In the genomic region with DNA sequence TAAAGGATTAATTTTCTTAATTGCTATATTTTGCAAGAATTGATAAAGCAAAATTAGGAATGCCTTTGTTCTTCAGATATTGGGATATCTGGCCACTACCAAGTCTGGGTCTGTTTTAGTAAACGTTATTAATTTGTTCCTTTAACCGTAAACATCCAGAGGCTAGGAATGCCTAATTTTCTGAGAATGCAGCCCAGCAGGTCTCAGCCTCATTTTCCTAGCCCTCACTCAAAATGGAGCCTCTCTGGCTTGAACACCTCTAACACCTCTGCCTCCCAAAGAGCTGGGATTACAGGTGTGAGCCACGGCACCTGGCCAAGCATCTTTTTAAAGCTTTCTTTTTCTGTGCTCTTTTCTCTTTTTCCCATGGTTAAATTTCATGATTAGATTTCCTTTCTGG, we compare ENCODE assay signal across 37 cellular contexts.
"Had no signal": no experiment of that assay in that cellular context is flagged by ENCODE, and none has a peak within 500 bp of the region (broad histone marks: within the 10 kb centered on the region; RNA-seq: fewer than 3 reads in every experiment).

No MANE protein-coding gene starts in this region.

- H3K4me1 Mint-ChIP-seq: activated CD4-positive, alpha-beta T cell treated with anti-CD3 and anti-CD28 coated beads, Interleukin-2, amount 10 ng/mL, durations not matched to agents 7 days and 5 days; activated naive CD4-positive, alpha-beta T cell treated with anti-CD3 and anti-CD28 coated beads, Interleukin-2, amount 10 ng/mL, durations not matched to agents 7 days and 5 days; activated naive CD8-positive, alpha-beta T cell treated with anti-CD3 and anti-CD28 coated beads, Interleukin-2, amount 10 ng/mL, durations not matched to agents 7 days and 5 days; brain had no signal

- H3K27me3 ChIP-seq: ascending aorta, cardiac muscle cell had no signal

- H3K27me3 Mint-ChIP-seq: activated CD4-positive, alpha-beta memory T cell treated with anti-CD3 and anti-CD28 coated beads, Interleukin-2, amount 10 ng/mL, durations not matched to agents 7 days and 5 days; activated CD4-positive, alpha-beta T cell treated with anti-CD3 and anti-CD28 coated beads for 36 hours; activated CD4-positive, alpha-beta T cell treated with anti-CD3 and anti-CD28 coated beads, Interleukin-2, amount 10 ng/mL, durations not matched to agents 7 days and 5 days; activated CD8-positive, alpha-beta memory T cell treated with anti-CD3 and anti-CD28 coated beads, Interleukin-2, amount 10 ng/mL, durations not matched to agents 7 days and 5 days; activated naive CD4-positive, alpha-beta T cell treated with anti-CD3 and anti-CD28 coated beads, Interleukin-2, amount 10 ng/mL, durations not matched to agents 7 days and 5 days; activated naive CD4-positive, alpha-beta T cell treated with anti-CD3 and anti-CD28 coated beads, Interleukin-2, amount 50 U/mL, for 24 hours; activated naive CD8-positive, alpha-beta T cell; activated naive CD8-positive, alpha-beta T cell treated with anti-CD3 and anti-CD28 coated beads, Interleukin-2, amount 10 ng/mL, durations not matched to agents 7 days and 5 days; activated naive CD8-positive, alpha-beta T cell treated with anti-CD3 and anti-CD28 coated beads, Interleukin-2, amount 50 U/mL, for 24 hours; activated T-cell treated with anti-CD3 and anti-CD28 coated beads, Interleukin-2, amount 50 U/mL, for 24 hours had no signal

- H3K27ac ChIP-seq: ascending aorta, cardiac muscle cell, VCaP had no signal

- H3K4me3 ChIP-seq: ascending aorta, cardiac muscle cell had no signal

- DNase-seq: activated CD4-positive, alpha-beta memory T cell treated with anti-CD3 and anti-CD28 coated beads, Interleukin-2, amount 10 ng/mL, durations not matched to agents 7 days and 5 days; activated CD4-positive, alpha-beta T cell treated with anti-CD3 and anti-CD28 coated beads for 1 hour; activated CD4-positive, alpha-beta T cell treated with anti-CD3 and anti-CD28 coated beads for 36 hours; activated CD4-positive, alpha-beta T cell treated with anti-CD3 and anti-CD28 coated beads for 48 hours; activated CD4-positive, alpha-beta T cell treated with anti-CD3 and anti-CD28 coated beads, Interleukin-2, amount 10 ng/mL, durations not matched to agents 7 days and 5 days; activated CD4-positive, alpha-beta T cell treated with anti-CD3 and anti-CD28 coated beads, Interleukin-2, amount 50 U/mL, for 48 hours; activated CD4-positive, CD25-positive, alpha-beta regulatory T cell; activated CD8-positive, alpha-beta memory T cell treated with anti-CD3 and anti-CD28 coated beads for 24 hours; activated CD8-positive, alpha-beta memory T cell treated with anti-CD3 and anti-CD28 coated beads, Interleukin-2, amount 10 ng/mL, durations not matched to agents 7 days and 5 days; activated CD8-positive, alpha-beta memory T cell treated with anti-CD3 and anti-CD28 coated beads, Interleukin-2, amount 50 U/mL, for 48 hours; activated CD8-positive, alpha-beta T cell treated with anti-CD3 and anti-CD28 coated beads, Interleukin-2, amount 10 ng/mL, durations not matched to agents 7 days and 5 days; activated effector memory CD4-positive, alpha-beta T cell treated with Interleukin-2 at 50 U/mL for 16 hours; activated gamma-delta T cell; activated naive CD4-positive, alpha-beta T cell treated with anti-CD3 and anti-CD28 coated beads, Interleukin-2, amount 10 ng/mL, durations not matched to agents 7 days and 5 days; activated naive CD4-positive, alpha-beta T cell treated with Interleukin-2 at 50 U/mL for 16 hours; activated naive CD8-positive, alpha-beta T cell treated with anti-CD3 and anti-CD28 coated beads, Interleukin-2, amount 10 ng/mL, durations not matched to agents 7 days and 5 days; activated naive CD8-positive, alpha-beta T cell treated with anti-CD3 and anti-CD28 coated beads, Interleukin-2, amount 50 U/mL, for 24 hours; activated T-cell treated with anti-CD3 and anti-CD28 coated beads, Interleukin-2, amount 50 U/mL, for 24 hours; activated T-cell treated with anti-CD3 and anti-CD28 coated beads, Interleukin-2, amount 50 U/mL, for 48 hours; amygdala; anterior cingulate cortex; caudate nucleus; T-helper 1 cell; T-helper 2 cell; T-helper 9 cell had no signal

- FAIRE-seq: bronchial epithelial cell, TTC549 had no signal

- H3K4me3 Mint-ChIP-seq: activated CD4-positive, alpha-beta memory T cell treated with anti-CD3 and anti-CD28 coated beads, Interleukin-2, amount 10 ng/mL, durations not matched to agents 7 days and 5 days; activated CD4-positive, alpha-beta T cell treated with anti-CD3 and anti-CD28 coated beads for 36 hours; activated CD4-positive, alpha-beta T cell treated with anti-CD3 and anti-CD28 coated beads, Interleukin-2, amount 10 ng/mL, durations not matched to agents 7 days and 5 days; activated CD8-positive, alpha-beta memory T cell treated with anti-CD3 and anti-CD28 coated beads, Interleukin-2, amount 10 ng/mL, durations not matched to agents 7 days and 5 days; activated CD8-positive, alpha-beta T cell treated with anti-CD3 and anti-CD28 coated beads, Interleukin-2, amount 10 ng/mL, durations not matched to agents 7 days and 5 days; activated naive CD4-positive, alpha-beta T cell treated with anti-CD3 and anti-CD28 coated beads, Interleukin-2, amount 10 ng/mL, durations not matched to agents 7 days and 5 days; activated naive CD4-positive, alpha-beta T cell treated with anti-CD3 and anti-CD28 coated beads, Interleukin-2, amount 50 U/mL, for 24 hours; activated naive CD8-positive, alpha-beta T cell; activated naive CD8-positive, alpha-beta T cell treated with anti-CD3 and anti-CD28 coated beads, Interleukin-2, amount 10 ng/mL, durations not matched to agents 7 days and 5 days; activated naive CD8-positive, alpha-beta T cell treated with anti-CD3 and anti-CD28 coated beads, Interleukin-2, amount 50 U/mL, for 24 hours; activated T-cell treated with anti-CD3 and anti-CD28 coated beads, Interleukin-2, amount 50 U/mL, for 24 hours; brain; T-helper 1 cell treated with Interleukin-12 subunit alpha and Interleukin-12 subunit beta and Interleukin-4 antibody, amounts not matched to agents 30 μg/mL and 1 μg/mL, for 36 hours; T-helper 2 cell treated with Interferon-gamma antibody and Interleukin-4, amounts not matched to agents 5 μg/mL and 100 μg/mL, for 36 hours had no signal

- H3K27ac Mint-ChIP-seq: activated CD4-positive, alpha-beta memory T cell treated with anti-CD3 and anti-CD28 coated beads, Interleukin-2, amount 10 ng/mL, durations not matched to agents 7 days and 5 days; activated CD4-positive, alpha-beta T cell treated with anti-CD3 and anti-CD28 coated beads for 36 hours; activated CD4-positive, alpha-beta T cell treated with anti-CD3 and anti-CD28 coated beads, Interleukin-2, amount 10 ng/mL, durations not matched to agents 7 days and 5 days; activated CD8-positive, alpha-beta memory T cell treated with anti-CD3 and anti-CD28 coated beads, Interleukin-2, amount 10 ng/mL, durations not matched to agents 7 days and 5 days; activated CD8-positive, alpha-beta T cell treated with anti-CD3 and anti-CD28 coated beads, Interleukin-2, amount 10 ng/mL, durations not matched to agents 7 days and 5 days; activated naive CD4-positive, alpha-beta T cell treated with anti-CD3 and anti-CD28 coated beads, Interleukin-2, amount 10 ng/mL, durations not matched to agents 7 days and 5 days; activated naive CD4-positive, alpha-beta T cell treated with anti-CD3 and anti-CD28 coated beads, Interleukin-2, amount 50 U/mL, for 24 hours; activated naive CD8-positive, alpha-beta T cell; activated naive CD8-positive, alpha-beta T cell treated with anti-CD3 and anti-CD28 coated beads, Interleukin-2, amount 10 ng/mL, durations not matched to agents 7 days and 5 days; activated naive CD8-positive, alpha-beta T cell treated with anti-CD3 and anti-CD28 coated beads, Interleukin-2, amount 50 U/mL, for 24 hours; activated T-cell treated with anti-CD3 and anti-CD28 coated beads, Interleukin-2, amount 50 U/mL, for 24 hours; activated T-helper 2 cell treated with anti-CD3 and anti-CD28 coated beads, Interferon-gamma antibody, Interleukin-2, Interleukin-4, amounts not matched to agents 10 μg/mL and 5 μg/mL and 100 μg/mL, durations not matched to agents 14 hours and 24 hours and 36 hours; brain; T-helper 1 cell treated with Interleukin-12 subunit alpha and Interleukin-12 subunit beta and Interleukin-4 antibody, amounts not matched to agents 30 μg/mL and 1 μg/mL, for 36 hours; T-helper 2 cell treated with Interferon-gamma antibody and Interleukin-4, amounts not matched to agents 5 μg/mL and 100 μg/mL, for 36 hours had no signal

- H3K9me3 Mint-ChIP-seq: activated CD4-positive, alpha-beta memory T cell treated with anti-CD3 and anti-CD28 coated beads, Interleukin-2, amount 10 ng/mL, durations not matched to agents 7 days and 5 days; activated naive CD4-positive, alpha-beta T cell treated with anti-CD3 and anti-CD28 coated beads, Interleukin-2, amount 10 ng/mL, durations not matched to agents 7 days and 5 days; activated naive CD4-positive, alpha-beta T cell treated with anti-CD3 and anti-CD28 coated beads, Interleukin-2, amount 50 U/mL, for 24 hours; activated naive CD8-positive, alpha-beta T cell treated with anti-CD3 and anti-CD28 coated beads, Interleukin-2, amount 10 ng/mL, durations not matched to agents 7 days and 5 days; activated naive CD8-positive, alpha-beta T cell treated with anti-CD3 and anti-CD28 coated beads, Interleukin-2, amount 50 U/mL, for 24 hours; activated T-cell treated with anti-CD3 and anti-CD28 coated beads, Interleukin-2, amount 50 U/mL, for 24 hours; T-helper 1 cell treated with Interleukin-12 subunit alpha and Interleukin-12 subunit beta and Interleukin-4 antibody, amounts not matched to agents 30 μg/mL and 1 μg/mL, for 36 hours; T-helper 2 cell treated with Interferon-gamma antibody and Interleukin-4, amounts not matched to agents 5 μg/mL and 100 μg/mL, for 36 hours had no signal

- H3K36me3 ChIP-seq: ascending aorta, cardiac muscle cell had no signal

- ATAC-seq: activated CD4-positive, alpha-beta T cell treated with anti-CD3 and anti-CD28 coated beads for 36 hours; activated CD4-positive, CD25-positive, alpha-beta regulatory T cell treated with anti-CD3 and anti-CD28 coated beads, Interleukin-2, amount 50 U/mL, for 24 hours; activated CD8-positive, alpha-beta memory T cell treated with anti-CD3 and anti-CD28 coated beads, Interleukin-2, amount 10 ng/mL, durations not matched to agents 7 days and 5 days; activated CD8-positive, alpha-beta T cell treated with anti-CD3 and anti-CD28 coated beads, Interleukin-2, amount 10 ng/mL, durations not matched to agents 7 days and 5 days; activated naive CD8-positive, alpha-beta T cell treated with anti-CD3 and anti-CD28 coated beads, Interleukin-2, amount 50 U/mL, for 24 hours had no signal

- H3K9me3 ChIP-seq: ascending aorta had no signal
